ENCODE assay signal across 14 cellular contexts in the genomic region with DNA sequence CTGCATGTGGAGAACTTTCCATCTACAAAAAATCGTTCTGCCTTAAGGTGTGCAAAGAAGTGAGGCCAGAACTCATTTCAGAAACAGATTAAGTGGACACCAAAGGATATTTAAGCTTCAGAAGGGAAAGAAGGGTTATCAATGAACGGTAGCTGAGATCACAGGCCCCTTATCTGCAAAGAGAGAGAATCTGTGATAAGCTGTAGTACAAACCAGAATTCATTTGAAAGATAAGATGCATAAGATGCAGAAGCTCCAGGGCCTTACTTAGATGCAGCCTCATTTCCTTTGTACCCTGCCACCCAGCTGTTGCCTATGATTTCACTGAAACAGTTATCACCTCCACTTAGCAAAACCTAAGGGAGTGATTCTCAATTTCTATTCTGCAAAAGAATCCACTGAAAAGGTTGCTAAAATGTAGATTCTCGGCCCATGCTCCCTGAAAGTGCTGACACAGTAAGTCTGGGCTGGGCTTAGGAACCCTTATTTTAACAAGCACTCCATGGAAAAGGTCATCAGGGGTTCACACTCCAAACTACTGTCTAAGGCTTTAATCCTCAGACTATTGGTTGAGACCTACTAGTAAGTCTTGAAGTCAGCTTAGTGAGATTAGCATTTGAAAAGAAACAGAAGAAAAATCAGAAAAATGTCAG.
A peak's percentile ranks its signal among the peaks of the same experiment; 100 is the strongest.
DNase-seq lines count a peak whose midpoint lies in the region; ATAC-seq and TF ChIP-seq lines count a peak whose summit lies in the region.
"Had no signal": no experiment of that assay in that cellular context is flagged by ENCODE, and none has a peak within 500 bp of the region (broad histone marks: within the 10 kb centered on the region; RNA-seq: fewer than 3 reads in every experiment).

No MANE protein-coding gene starts in this region.

- DNase-seq in SK-N-SH, result no peak
- DNase-seq in HAP-1 (ENCODE audit: low spot score in 2 of 2), result peak; percentile 40 to 70
- peak; percentile 33 for DNase-seq in RPMI8226
- DNase-seq in retinal pigment epithelial cell (ENCODE audit: low read depth), result peak; percentile 48
- no peak for DNase-seq in right atrium auricular region (ENCODE audit: low spot score)
- DNase-seq: 8988T; Calu3; CD8-positive, alpha-beta T cell; DMS79 treated with DMSO at 0.1 percent for 48 hours; GF-D8; H9 had no signal

- H3K9ac ChIP-seq in SK-N-SH, result no peak overlapping the region
- H3K9ac ChIP-seq: BLaER1 treated with 17β-estradiol and CSF1 and Interleukin-3, amounts not matched to agents 10 nM and 100 nM had no signal

- no peaks in the 10 kb centered on the region for H3K9me2 ChIP-seq in SK-N-SH

- CTCF ChIA-PET in SK-N-SH (lab: Yijun Ruan, JAX), result interaction anchor here (1.2 to 3.4 kb wide), 4 partner anchors 15 to 41 kb away, joined by 3 to 16 read pairs (median 5); no protein-coding TSS in a partner anchor

- H3K79me2 ChIP-seq in SK-N-SH (ENCODE audit: insufficient read depth), result no peaks in the 10 kb centered on the region

- no peak for ATAC-seq in SK-N-SH treated with all-trans-retinoic acid at 6 μM for 48 hours
- ATAC-seq in HG03280 (IDR thresholded peaks at IDR 0.05; ENCODE audit: unreplicated experiment), result no peak
- ATAC-seq: CD8-positive, alpha-beta T cell had no signal

- no peaks in the 10 kb centered on the region for H3F3A ChIP-seq in SK-N-SH (replicated peaks; ENCODE audit: insufficient read depth)

- H3K36me3 ChIP-seq in SK-N-SH (replicated peaks in 1 of 2; ENCODE audit: control insufficient read depth in 1 of 2, insufficient read depth in 2 of 2, low read length in 1 of 2) (no peaks in the 10 kb centered on the region), HAP-1 (replicated peaks) (no peaks in the 10 kb centered on the region), right atrium auricular region (no peaks in the 10 kb centered on the region)

- no peak overlapping the region for H3K4me2 ChIP-seq in SK-N-SH

- H2AFZ ChIP-seq in SK-N-SH (ENCODE audit: low read depth), result no peak overlapping the region

- H3K27me3 ChIP-seq in SK-N-SH (ENCODE audit: insufficient read depth), result no peaks in the 10 kb centered on the region; the same call in 1 of the 2 replicates
- no peaks in the 10 kb centered on the region for H3K27me3 ChIP-seq in HAP-1 (ENCODE audit: low read depth)
- no peaks in the 10 kb centered on the region for H3K27me3 ChIP-seq in right atrium auricular region
- H3K27me3 ChIP-seq: BLaER1 treated with 17β-estradiol and CSF1 and Interleukin-3, amounts not matched to agents 10 nM and 100 nM had no signal

- POLR2A ChIA-PET in SK-N-SH (lab: Yijun Ruan, JAX), result no interaction called here

- H3K4me1 ChIP-seq in SK-N-SH (ENCODE audit: control insufficient read depth in 1 of 2, insufficient read depth in 2 of 2, low read depth in 1 of 2, low read length in 1 of 2) (peaks cover 0 to 18% of the 10 kb centered on the region in 2 experiments; a peak in 1 of 4 replicates), HAP-1 (peaks cover 10% of the 10 kb centered on the region), right atrium auricular region (no peaks in the 10 kb centered on the region)

- TF ChIP-seq CTCF in SK-N-SH (IDR thresholded peaks at IDR 0.05) (no peak), retinal pigment epithelial cell (conservative IDR thresholded peaks at IDR 0.05; ENCODE audit: low read depth, low read length) (no peak), right atrium auricular region (IDR thresholded peaks at IDR 0.05) (no peak)

- in situ Hi-C loops in HAP-1 (cut with MboI; ENCODE audit: low sequenced_read_pairs), result no loop called here

- TF ChIP-seq RAD21 in SK-N-SH (IDR thresholded peaks at IDR 0.05; ENCODE audit: low read length), result no peak

- no peaks in the 10 kb centered on the region for H4K20me1 ChIP-seq in SK-N-SH (ENCODE audit: insufficient read depth)
- H4K20me1 ChIP-seq: BLaER1 treated with 17β-estradiol and CSF1 and Interleukin-3, amounts not matched to agents 10 nM and 100 nM had no signal

- H3K27ac ChIP-seq in SK-N-SH (ENCODE audit: low read depth in 2 of 2, low read length in 1 of 2) (no peak overlapping the region; a peak in 1 of 4 replicates), right atrium auricular region (no peak overlapping the region)
- H3K27ac ChIP-seq: BLaER1 treated with 17β-estradiol and CSF1 and Interleukin-3, amounts not matched to agents 10 nM and 100 nM had no signal

- H3K4me3 ChIP-seq in SK-N-SH (ENCODE audit: low read depth in 2 of 2, low read length in 1 of 2), result no peak overlapping the region
- no peak overlapping the region for H3K4me3 ChIP-seq in HAP-1
- no peak overlapping the region for H3K4me3 ChIP-seq in retinal pigment epithelial cell (ENCODE audit: low read length)
- no peak overlapping the region for H3K4me3 ChIP-seq in right atrium auricular region
- H3K4me3 ChIP-seq: BLaER1 treated with 17β-estradiol and CSF1 and Interleukin-3, amounts not matched to agents 10 nM and 100 nM had no signal

- peak in 1 of 2 experiments; percentile 26; a peak in 1 of 4 replicates for TF ChIP-seq EP300 in SK-N-SH (IDR thresholded peaks at IDR 0.05; ENCODE audit: borderline replicate concordance in 1 of 2, low read depth in 1 of 2, low read length in 1 of 2)

- no peaks in the 10 kb centered on the region for H3K9me3 ChIP-seq in SK-N-SH
- no peaks in the 10 kb centered on the region for H3K9me3 ChIP-seq in HAP-1
- no peaks in the 10 kb centered on the region for H3K9me3 ChIP-seq in right atrium auricular region
- H3K9me3 ChIP-seq: BLaER1 treated with 17β-estradiol and CSF1 and Interleukin-3, amounts not matched to agents 10 nM and 100 nM had no signal

- 18% methylated on average over 3 of the region's 3 CpGs for WGBS in SK-N-SH (ENCODE audit: low lambda C conversion rate)

TF ChIP-seq in SK-N-SH, 30 proteins besides CTCF, POLR2A, EP300 and RAD21:
- peak; percentile 57; the same call in 1 of the 2 replicates for TF ChIP-seq GATA2 (CRISPR knock-in tag; IDR thresholded peaks at IDR 0.05)
- TF ChIP-seq RXRA (IDR thresholded peaks at IDR 0.05; ENCODE audit: borderline replicate concordance, low read depth), result no peak
- no peak for TF ChIP-seq FOXM1 (IDR thresholded peaks at IDR 0.05; ENCODE audit: low read depth)

TF ChIP-seq in SK-N-SH treated with all-trans-retinoic acid at 6 μM for 48 hours, 23 proteins besides CTCF, POLR2A, EP300 and RAD21:
- no peak for TF ChIP-seq TSHZ2 (CRISPR knock-in tag; IDR thresholded peaks at IDR 0.05)
- TF ChIP-seq POU6F1 (CRISPR knock-in tag; IDR thresholded peaks at IDR 0.05; ENCODE audit: borderline replicate concordance, low read depth), result no peak
- no peak for TF ChIP-seq CSDC2 (CRISPR knock-in tag; IDR thresholded peaks at IDR 0.05)
- no peak for TF ChIP-seq TCF4 (CRISPR knock-in tag; IDR thresholded peaks at IDR 0.05; ENCODE audit: borderline replicate concordance)
- no peak for TF ChIP-seq BACH2 (CRISPR knock-in tag; IDR thresholded peaks at IDR 0.05; ENCODE audit: borderline replicate concordance)

Comparison
In these comparisons a context has a peak if more than half of its experiments do, and no peak if none do; other contexts are left out.
1. DNase-seq: peak in HAP-1 (2 of 2), RPMI8226 (single experiment) and retinal pigment epithelial cell (single experiment); none in SK-N-SH (single experiment) and right atrium auricular region (single experiment).